22 cellular contexts compared by ENCODE assay signal in the genomic region with DNA sequence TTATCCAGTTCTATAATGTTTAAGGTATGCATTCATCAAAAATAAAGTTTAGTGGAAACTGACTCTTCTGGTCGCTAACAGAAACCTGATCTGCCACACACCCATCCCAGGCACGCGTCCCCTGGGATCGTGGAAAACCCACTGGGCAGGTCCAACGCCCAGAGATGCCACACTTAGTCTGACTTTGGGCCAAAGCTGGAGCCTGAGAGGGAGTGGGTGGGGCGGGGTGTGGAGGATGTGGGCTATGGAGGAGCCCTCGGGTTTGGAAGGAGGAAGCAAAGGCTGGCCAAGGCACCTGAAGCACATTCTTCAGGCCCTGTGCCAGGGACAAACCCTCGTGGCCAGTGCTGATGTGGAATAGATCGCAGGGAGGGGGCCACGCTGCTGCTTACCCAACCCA. TPM values are rescaled to one million over a fixed set of nuclear protein-coding genes. Genes with fewer than 3 reads are reported as not detected.
DNase-seq lines count a peak whose midpoint lies in the region; ATAC-seq and TF ChIP-seq lines count a peak whose summit lies in the region.
"Had no signal": no experiment of that assay in that cellular context is flagged by ENCODE, and none has a peak within 500 bp of the region (broad histone marks: within the 10 kb centered on the region; RNA-seq: fewer than 3 reads in every experiment).

No MANE protein-coding gene starts in this region.

- H3K36me3 ChIP-seq in RWPE2 (ENCODE audit: low read depth) (no peaks in the 10 kb centered on the region), lung (ENCODE audit: control insufficient read depth in 2 of 2, insufficient read depth in 2 of 2, low read length in 2 of 2) (no peaks in the 10 kb centered on the region), upper lobe of right lung (no peaks in the 10 kb centered on the region)
- H3K36me3 ChIP-seq: MG63 had no signal

- DNase-seq in RWPE2 (ENCODE audit: low spot score) (no peak), lung (ENCODE audit: low spot score) (peak; percentile 79), upper lobe of right lung (peak; percentile 78), NCI-H2107 treated with DMSO at 0.1 percent for 48 hours (lab: John Stamatoyannopoulos, UW; ENCODE audit: unreplicated experiment) (no peak)
- DNase-seq: ACHN; Caco-2; GM23248; HCEC 1CT; MG63; NCI-H1092 treated with DMSO at 0.1 percent for 48 hours; NCI-H1694; NCI-H2107; NCI-H69; NK-92 treated with Interleukin-12 subunit alpha and Interleukin-12 subunit beta, amount 100 ng/mL, for 24 hours; RPMI8226; SW 1271 had no signal

- H3K27ac ChIP-seq in RWPE2 (ENCODE audit: poor library complexity, severe bottlenecking), result peak overlapping the region; percentile 41
- H3K27ac ChIP-seq in lung (ENCODE audit: low read depth in 1 of 2, low read length in 1 of 2), result no peak overlapping the region
- H3K27ac ChIP-seq in upper lobe of right lung, result no peak overlapping the region
- H3K27ac ChIP-seq: GM23248 had no signal

- H3K9me3 ChIP-seq in RWPE2 (ENCODE audit: severe bottlenecking), result no peaks in the 10 kb centered on the region
- H3K9me3 ChIP-seq in lung (ENCODE audit: control insufficient read depth in 2 of 2, insufficient read depth in 1 of 2, low read length in 1 of 2), result no peaks in the 10 kb centered on the region
- no peaks in the 10 kb centered on the region for H3K9me3 ChIP-seq in upper lobe of right lung
- H3K9me3 ChIP-seq: Caco-2, MG63 had no signal

- H3K4me1 ChIP-seq in RWPE2 (ENCODE audit: insufficient read depth, poor library complexity, severe bottlenecking) (peaks cover 10% of the 10 kb centered on the region), lung (ENCODE audit: control insufficient read depth in 2 of 2, insufficient read depth in 2 of 2, low read length in 2 of 2) (no peaks in the 10 kb centered on the region), upper lobe of right lung (no peaks in the 10 kb centered on the region)

- no peak for TF ChIP-seq RAD21 in Ishikawa (IDR thresholded peaks at IDR 0.05; ENCODE audit: low read depth)

- WGBS in lung, 2 donors, result 42 to 74% methylated on average over 10 of the region's 10 CpGs

- no peaks in the 10 kb centered on the region for H3K27me3 ChIP-seq in RWPE2 (ENCODE audit: insufficient read depth, poor library complexity, severe bottlenecking)
- H3K27me3 ChIP-seq in lung (ENCODE audit: control insufficient read depth, insufficient read depth), result no peaks in the 10 kb centered on the region
- H3K27me3 ChIP-seq in upper lobe of right lung, result peaks cover 6% of the 10 kb centered on the region

- no peak for TF ChIP-seq CTCF in RWPE2 (IDR thresholded peaks at IDR 0.05; ENCODE audit: poor library complexity, severe bottlenecking)
- no peak for TF ChIP-seq CTCF in lung (IDR thresholded peaks at IDR 0.05; ENCODE audit: control extremely low read depth, extremely low read depth)
- TF ChIP-seq CTCF in upper lobe of right lung (IDR thresholded peaks at IDR 0.05), result no peak

- intact Hi-C loops in upper lobe of right lung (cut with DNase I), result no loop called here

- H3K4me3 ChIP-seq in RWPE2 (ENCODE audit: severe bottlenecking), result no peak overlapping the region
- H3K4me3 ChIP-seq in lung, result no peak overlapping the region
- no peak overlapping the region for H3K4me3 ChIP-seq in upper lobe of right lung
- H3K4me3 ChIP-seq: GM23248, MG63 had no signal

- ATAC-seq in RWPE2 (ENCODE audit: low read depth), result peak; percentile 70
- ATAC-seq in lung (ENCODE audit: insufficient read depth, low FRiP score), result peak; percentile 48
- peak; percentile 81 for ATAC-seq in upper lobe of right lung
- no peak for ATAC-seq in GM18873 (IDR thresholded peaks at IDR 0.05; ENCODE audit: low FRiP score, unreplicated experiment)
- no peak for ATAC-seq in GM21619 (IDR thresholded peaks at IDR 0.05; ENCODE audit: unreplicated experiment)
- ATAC-seq: HepG2 had no signal

- peak; percentile 48; the same call in 1 of the 2 replicates for TF ChIP-seq EP300 in Ishikawa (IDR thresholded peaks at IDR 0.05; ENCODE audit: borderline replicate concordance)

TF ChIP-seq in Ishikawa, 13 proteins besides CTCF, POLR2A, EP300 and RAD21:
- TF ChIP-seq TCF12 (IDR thresholded peaks at IDR 0.05; ENCODE audit: low read depth) (0 out of 2 replicates have a peak, but pooled peaks have one; percentile 33), TEAD4 (IDR thresholded peaks at IDR 0.05) (peak; percentile 42), FOXM1 (IDR thresholded peaks at IDR 0.05; ENCODE audit: borderline replicate concordance, low read depth) (peak; percentile 28; the same call in 1 of the 2 replicates), NFIC (IDR thresholded peaks at IDR 0.05) (peak; percentile 66), YY1 (IDR thresholded peaks at IDR 0.05; ENCODE audit: low read depth) (no peak)
- TF ChIP-seq, protein P1, sequence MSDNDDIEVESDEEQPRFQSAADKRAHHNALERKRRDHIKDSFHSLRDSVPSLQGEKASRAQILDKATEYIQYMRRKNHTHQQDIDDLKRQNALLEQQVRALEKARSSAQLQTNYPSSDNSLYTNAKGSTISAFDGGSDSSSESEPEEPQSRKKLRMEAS (IDR thresholded peaks at IDR 0.05), result no peak

RNA-seq across cellular contexts. Expression of a gene that starts 2.5 kb away (rescaled TPM):
- total RNA-seq in lung, result not detected
- polyA plus RNA-seq in lung, result not detected
- total RNA-seq in upper lobe of right lung, result not detected
- total RNA-seq: Caco-2, GM23248, HepG2, OCI-LY7, SK-MEL-5 had no signal
- polyA plus RNA-seq: GM23248, HepG2 had no signal

Comparison
In these comparisons a context has a peak if more than half of its experiments do, and no peak if none do; other contexts are left out.
1. ATAC-seq: peak in RWPE2 (single experiment), lung (single experiment) and upper lobe of right lung (single experiment); none in GM18873 (single experiment) and GM21619 (single experiment).
2. DNase-seq: peak in lung (single experiment) and upper lobe of right lung (single experiment); none in RWPE2 (single experiment) and NCI-H2107 treated with DMSO at 0.1 percent for 48 hours (single experiment).